14 cellular contexts compared by ENCODE assay signal in the genomic region with DNA sequence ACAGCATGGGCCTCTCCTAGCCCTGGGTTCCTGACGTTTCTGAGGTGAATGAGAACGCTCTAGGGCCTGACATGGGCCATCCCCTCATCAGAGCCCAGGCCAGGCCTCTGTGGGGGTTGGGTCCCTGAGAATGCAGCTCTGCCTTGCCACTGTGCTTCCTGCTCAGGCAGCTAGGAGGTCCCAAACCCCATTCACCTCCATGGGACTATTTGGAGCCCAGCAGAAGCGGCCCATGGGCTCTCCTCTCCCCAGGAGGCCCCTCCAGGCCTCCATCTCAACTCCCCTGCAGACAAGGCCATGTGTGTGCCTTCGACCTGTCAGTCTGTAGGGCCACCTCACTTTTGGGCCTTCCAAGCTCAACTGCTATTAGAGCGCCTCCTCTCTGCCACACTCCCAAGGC. TPM values are rescaled to one million over a fixed set of nuclear protein-coding genes. Genes with fewer than 3 reads are reported as not detected.
DNase-seq lines count a peak whose midpoint lies in the region; ATAC-seq and TF ChIP-seq lines count a peak whose summit lies in the region.
"Had no signal": no experiment of that assay in that cellular context is flagged by ENCODE, and none has a peak within 500 bp of the region (broad histone marks: within the 10 kb centered on the region; RNA-seq: fewer than 3 reads in every experiment).

No MANE protein-coding gene starts in this region.

- H4K5ac ChIP-seq in H9 (ENCODE audit: insufficient read length, low read depth, low read length), result no peak overlapping the region

- no peak overlapping the region for H3T11ph ChIP-seq in H9 (ENCODE audit: low read length)

- peaks cover 2 to 3% (median 3%) of the 10 kb centered on the region in 3 experiments; a peak in 3 of 7 replicates for H3K36me3 Mint-ChIP-seq in H9 (ENCODE audit: insufficient read depth in 1 of 3, low read depth in 3 of 3)
- H3K36me3 Mint-ChIP-seq in activated T-helper 17 cell treated with anti-CD3 and anti-CD28 coated beads, Interleukin-2, amount 50 U/mL, for 72 hours (ENCODE audit: low read depth), result peaks cover 7% of the 10 kb centered on the region
- no peaks in the 10 kb centered on the region for H3K36me3 Mint-ChIP-seq in nephron progenitor cell (ENCODE audit: low read depth)

- H3K4me1 ChIP-seq in BLaER1 (peaks cover 87% of the 10 kb centered on the region), H9 (ENCODE audit: insufficient read depth, low read length) (no peaks in the 10 kb centered on the region)

- H2BK5ac ChIP-seq in H9 (ENCODE audit: insufficient read length, low read length), result no peak overlapping the region

- no peak overlapping the region for H3K23ac ChIP-seq in H9 (ENCODE audit: insufficient read length, low read depth, low read length)

- H3K4me2 ChIP-seq in BLaER1 (peak overlapping the region; percentile 78), H9 (ENCODE audit: insufficient read depth, insufficient read length, low read length) (no peak overlapping the region)

- H3K27me3 Mint-ChIP-seq in H9 (ENCODE audit: low read depth), result no peaks in the 10 kb centered on the region
- no peaks in the 10 kb centered on the region for H3K27me3 Mint-ChIP-seq in activated T-helper 17 cell treated with anti-CD3 and anti-CD28 coated beads, Interleukin-2, amount 50 U/mL, for 72 hours
- H3K27me3 Mint-ChIP-seq in nephron progenitor cell (ENCODE audit: low read depth, poor library complexity), result peaks cover 9% of the 10 kb centered on the region

- no peak overlapping the region for H2AFZ ChIP-seq in H9 (ENCODE audit: low read length)

- H3K4me1 Mint-ChIP-seq in H9 (peaks cover 27 to 35% of the 10 kb centered on the region in 2 experiments), nephron progenitor cell (peaks cover 66% of the 10 kb centered on the region)
- H3K4me1 Mint-ChIP-seq in activated T-helper 17 cell treated with anti-CD3 and anti-CD28 coated beads, Interleukin-2, amount 50 U/mL, for 72 hours, result peaks cover 53% of the 10 kb centered on the region

- H3K27ac ChIP-seq in BLaER1 (peak overlapping the region; percentile 37; the same call in 1 of the 2 replicates), H9 (ENCODE audit: insufficient read length, low read depth, low read length) (no peak overlapping the region)
- H3K27ac ChIP-seq: C4-2B, SK-N-MC had no signal

- no peak overlapping the region for H4K8ac ChIP-seq in H9 (replicated peaks; ENCODE audit: insufficient read length, low read depth, low read length)

- TF ChIP-seq CTCF in H9 (conservative IDR thresholded peaks at IDR 0.05), result peak; percentile 50; the same call in 2 of the 3 replicates
- no peak for TF ChIP-seq CTCF in nephron progenitor cell (IDR thresholded peaks at IDR 0.05)

- H2BK15ac ChIP-seq in H9 (ENCODE audit: low read depth, low read length), result no peak overlapping the region

- H3K56ac ChIP-seq in H9 (ENCODE audit: insufficient read length, low read depth, low read length), result no peak overlapping the region

- no peak overlapping the region for H2BK120ac ChIP-seq in H9 (ENCODE audit: low read depth, low read length, poor library complexity, severe bottlenecking)

- WGBS in H9 (ENCODE audit: extremely low coverage, insufficient read length, low lambda C conversion rate), result no CpG with 5 or more reads among the region's 5 CpGs

- H3K36me3 ChIP-seq in BLaER1, result no peaks in the 10 kb centered on the region
- H3K36me3 ChIP-seq: tibial nerve had no signal

- no peaks in the 10 kb centered on the region for H3K79me1 ChIP-seq in H9 (ENCODE audit: insufficient read depth, low read depth, low read length, poor library complexity, severe bottlenecking)

- no peak overlapping the region for H3K14ac ChIP-seq in H9 (ENCODE audit: insufficient read depth, low read length)

- H3K27ac Mint-ChIP-seq in H9 (peak overlapping the region in 1 of 3 experiments; percentile 58; a peak in 1 of 7 replicates), nephron progenitor cell (peak overlapping the region; percentile 76)
- peak overlapping the region; percentile 91 for H3K27ac Mint-ChIP-seq in activated T-helper 17 cell treated with anti-CD3 and anti-CD28 coated beads, Interleukin-2, amount 50 U/mL, for 72 hours

- H3K4me3 Mint-ChIP-seq in H9 (no peak overlapping the region), nephron progenitor cell (no peak overlapping the region)
- H3K4me3 Mint-ChIP-seq in activated T-helper 17 cell treated with anti-CD3 and anti-CD28 coated beads, Interleukin-2, amount 50 U/mL, for 72 hours, result peak overlapping the region; percentile 94

- no peaks in the 10 kb centered on the region for H3K9me3 ChIP-seq in BLaER1
- H3K9me3 ChIP-seq in H9 (ENCODE audit: control insufficient read depth, low read depth, low read length), result no peaks in the 10 kb centered on the region
- H3K9me3 ChIP-seq: tibial nerve had no signal

- H3K18ac ChIP-seq in H9 (ENCODE audit: insufficient read length, low read depth, low read length), result no peak overlapping the region

- no peaks in the 10 kb centered on the region for H3K23me2 ChIP-seq in H9 (ENCODE audit: insufficient read length, low read depth, low read length, poor library complexity, severe bottlenecking)

- no peak overlapping the region for H2AK5ac ChIP-seq in H9 (ENCODE audit: insufficient read length, low read length)

- H3K9me3 Mint-ChIP-seq in H9 (no peaks in the 10 kb centered on the region; a peak in 1 of 5 replicates), nephron progenitor cell (peaks cover 5% of the 10 kb centered on the region)
- H3K9me3 Mint-ChIP-seq in activated T-helper 17 cell treated with anti-CD3 and anti-CD28 coated beads, Interleukin-2, amount 50 U/mL, for 72 hours, result no peaks in the 10 kb centered on the region

- H4K20me1 ChIP-seq in BLaER1 (peaks cover 100% of the 10 kb centered on the region), H9 (ENCODE audit: control insufficient read depth, insufficient read depth, insufficient read length) (no peaks in the 10 kb centered on the region)

- no peak for ATAC-seq in activated T-helper 17 cell treated with anti-CD3 and anti-CD28 coated beads, Interleukin-2, amount 50 U/mL, for 72 hours (replicated peaks)
- no peak for ATAC-seq in SK-N-SH treated with all-trans-retinoic acid at 6 μM for 48 hours

- no peak overlapping the region for H3K4me3 ChIP-seq in BLaER1
- H3K4me3 ChIP-seq: SK-N-MC, tibial nerve had no signal

- H4K91ac ChIP-seq in H9 (ENCODE audit: insufficient read length, low read depth, low read length), result no peak overlapping the region

- no peak for DNase-seq in H9
- no peak for DNase-seq in nephron progenitor cell
- DNase-seq in superior temporal gyrus (ENCODE audit: extremely low spot score), result no peak
- no peak for DNase-seq in stimulated activated CD4-positive, alpha-beta T cell treated with anti-CD3 and anti-CD28 coated beads, Interleukin-4, amount 100 ng/mL, for 1 hour
- DNase-seq: activated CD4-positive, CD25-positive, alpha-beta regulatory T cell; anterior cingulate cortex; NCI-H1417 treated with DMSO at 0.1 percent for 48 hours; NCI-H345 had no signal

- no peaks in the 10 kb centered on the region for H3K27me3 ChIP-seq in BLaER1
- no peaks in the 10 kb centered on the region for H3K27me3 ChIP-seq in H9 (ENCODE audit: insufficient read depth, low read length)
- H3K27me3 ChIP-seq: tibial nerve had no signal

- H2BK20ac ChIP-seq in H9 (ENCODE audit: low read depth, low read length, poor library complexity, severe bottlenecking), result no peak overlapping the region

- H3K79me2 ChIP-seq in H9 (ENCODE audit: insufficient read depth, low read length), result no peaks in the 10 kb centered on the region; the same call in 1 of the 2 replicates

- H2BK12ac ChIP-seq in H9 (ENCODE audit: insufficient read length, low read depth, low read length), result no peak overlapping the region

- H3K4ac ChIP-seq in H9 (ENCODE audit: low read depth, low read length), result no peak overlapping the region

- H3K9ac ChIP-seq in BLaER1, result peak overlapping the region; percentile 12; the same call in 1 of the 2 replicates
- no peak overlapping the region for H3K9ac ChIP-seq in H9 (ENCODE audit: extremely low read depth, insufficient read length, low read length)

TF ChIP-seq in SK-N-SH treated with all-trans-retinoic acid at 6 μM for 48 hours, 23 proteins besides CTCF, POLR2A, EP300 and RAD21:
- no peak for TF ChIP-seq ZFP3 (CRISPR knock-in tag; IDR thresholded peaks at IDR 0.05)

RNA-seq across cellular contexts. Expression of gene ELL, which starts 36.9 kb away (rescaled TPM):
- total RNA-seq in H9 (2021), result 15.5 and 17.0 TPM in 2 replicates
- 10 to 100 TPM; 23.7 to 41.8 TPM for total RNA-seq in activated T-helper 17 cell treated with anti-CD3 and anti-CD28 coated beads, Interleukin-2, amount 50 U/mL, for 72 hours

RNA-seq across cellular contexts. Expression of gene ISYNA1, which starts 47.1 kb away (rescaled TPM):
- 241 and 255 TPM in 2 replicates for total RNA-seq in H9 (2021)
- total RNA-seq in activated T-helper 17 cell treated with anti-CD3 and anti-CD28 coated beads, Interleukin-2, amount 50 U/mL, for 72 hours, result 10 to 100 TPM; 15.9 to 22.0 TPM

RNA-seq across cellular contexts. Expression of gene FKBP8, which starts 58.4 kb away (rescaled TPM):
- total RNA-seq in H9 (2021), result 308 and 310 TPM in 2 replicates
- total RNA-seq in activated T-helper 17 cell treated with anti-CD3 and anti-CD28 coated beads, Interleukin-2, amount 50 U/mL, for 72 hours, result 100 to 1,000 TPM; 222 to 320 TPM

Comparison
In these comparisons a context has a peak if more than half of its experiments do, and no peak if none do; other contexts are left out.
1. RNA of gene ISYNA1, which starts 47.1 kb away (total RNA-seq): 241 to 255 TPM in H9; 15.9 to 22.0 TPM in activated T-helper 17 cell treated with anti-CD3 and anti-CD28 coated beads, Interleukin-2, amount 50 U/mL, for 72 hours; every median in the first group is over 10 times any median in the second.